7 cellular contexts compared by ENCODE assay signal in the genomic region with DNA sequence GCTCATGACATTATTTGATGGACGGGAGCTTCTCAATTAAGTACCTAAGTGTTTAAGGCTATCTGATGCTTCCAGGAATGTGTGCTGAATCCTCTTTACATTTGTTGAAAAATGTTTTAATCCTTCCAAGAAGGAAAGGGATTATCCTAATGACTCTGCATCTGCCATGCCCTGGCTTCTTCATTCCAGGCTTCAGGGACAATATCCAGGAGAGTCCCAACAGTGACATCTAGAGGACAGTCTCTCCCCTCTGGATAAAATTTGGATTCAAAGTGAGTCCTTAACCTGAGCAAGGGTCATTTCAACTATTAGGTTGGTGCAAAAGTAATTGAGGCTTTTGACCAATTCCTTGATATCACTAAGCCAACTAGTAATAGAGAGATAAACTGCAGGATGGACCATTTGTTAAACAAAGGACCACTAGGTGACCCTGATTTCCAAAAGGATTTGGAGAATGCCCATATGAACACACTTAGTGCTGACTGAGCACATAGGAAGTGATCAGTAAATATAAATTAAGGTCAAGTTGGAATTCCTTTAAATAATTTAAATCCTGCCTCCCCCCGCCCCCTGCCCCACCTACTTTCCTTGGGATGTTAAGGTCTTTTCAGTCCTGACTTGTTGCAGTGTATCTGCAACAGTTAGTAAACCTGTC. TPM values are rescaled to one million over a fixed set of nuclear protein-coding genes. Genes with fewer than 3 reads are reported as not detected.
DNase-seq lines count a peak whose midpoint lies in the region; ATAC-seq and TF ChIP-seq lines count a peak whose summit lies in the region.

No MANE protein-coding gene starts in this region.

- H3F3A ChIP-seq in MM.1S (ENCODE audit: insufficient read depth, low read length), result peaks cover 37% of the 10 kb centered on the region
- H3F3A ChIP-seq in SU-DHL-6 (ENCODE audit: insufficient read depth), result peaks cover 28% of the 10 kb centered on the region

- intact Hi-C loops in prostate gland (cut with DNase I), result loop anchor here (5.0 kb wide), 4 partner anchors 101 to 611 kb away; a partner anchor contains a TSS

- H3K36me3 ChIP-seq in MM.1S (replicated peaks; ENCODE audit: insufficient read depth, low read length) (no peaks in the 10 kb centered on the region), SU-DHL-6 (ENCODE audit: low read length) (no peaks in the 10 kb centered on the region), prostate gland (no peaks in the 10 kb centered on the region)

- TF ChIP-seq POLR2A in prostate gland (IDR thresholded peaks at IDR 0.05), result no peak

- H3K4me1 ChIP-seq in MM.1S (ENCODE audit: low read length) (peaks cover 49% of the 10 kb centered on the region), prostate gland (replicated peaks) (peaks cover 3% of the 10 kb centered on the region)

- DNase-seq in EL (peak; percentile 62), MM.1S (no peak), foreskin fibroblast (peak; percentile 35 to 75), prostate gland (ENCODE audit: low spot score) (peak; percentile 30)
- no peak for DNase-seq in activated CD4-positive, alpha-beta T cell treated with anti-CD3 and anti-CD28 coated beads for 48 hours

- H3K9me3 ChIP-seq in MM.1S (replicated peaks; ENCODE audit: insufficient read depth, low read length), result no peaks in the 10 kb centered on the region
- H3K9me3 ChIP-seq in SU-DHL-6 (ENCODE audit: insufficient read depth, low read length), result no peaks in the 10 kb centered on the region
- H3K9me3 ChIP-seq in prostate gland, result no peaks in the 10 kb centered on the region

- H3K27ac ChIP-seq in MM.1S (ENCODE audit: low read length) (no peak overlapping the region), SU-DHL-6 (ENCODE audit: low read depth, low read length) (peak overlapping the region; percentile 90), prostate gland (no peak overlapping the region)

- H3K9ac ChIP-seq in MM.1S (ENCODE audit: low read length), result no peak overlapping the region
- 0 out of 2 replicates have a peak overlapping the region, but pooled peaks have one; percentile 5 for H3K9ac ChIP-seq in SU-DHL-6 (ENCODE audit: low read length)

- H3K4me3 ChIP-seq in MM.1S (ENCODE audit: low read length), result no peak overlapping the region
- H3K4me3 ChIP-seq in SU-DHL-6 (ENCODE audit: insufficient read depth, low read length, poor library complexity, severe bottlenecking), result no peak overlapping the region
- no peak overlapping the region for H3K4me3 ChIP-seq in foreskin fibroblast (ENCODE audit: low read depth in 1 of 2, low read length in 2 of 2)
- no peak overlapping the region for H3K4me3 ChIP-seq in prostate gland

- H2AFZ ChIP-seq in MM.1S (ENCODE audit: low read length), result no peak overlapping the region
- H2AFZ ChIP-seq in SU-DHL-6 (ENCODE audit: low read depth, low read length, severe bottlenecking), result no peak overlapping the region

- ATAC-seq in GM21360 (IDR thresholded peaks at IDR 0.05; ENCODE audit: unreplicated experiment), result no peak

- H3K4me2 ChIP-seq in MM.1S (ENCODE audit: low read depth, low read length) (no peak overlapping the region), SU-DHL-6 (ENCODE audit: low read depth, low read length, poor library complexity, severe bottlenecking) (peak overlapping the region; percentile 11)

- H4K20me1 ChIP-seq in MM.1S (ENCODE audit: insufficient read depth, low read length), result no peaks in the 10 kb centered on the region
- H4K20me1 ChIP-seq in SU-DHL-6 (ENCODE audit: low read depth, low read length), result no peaks in the 10 kb centered on the region

- no peaks in the 10 kb centered on the region for H3K27me3 ChIP-seq in MM.1S (replicated peaks; ENCODE audit: insufficient read depth, low read length)
- no peaks in the 10 kb centered on the region for H3K27me3 ChIP-seq in SU-DHL-6 (ENCODE audit: low read length)
- H3K27me3 ChIP-seq in prostate gland (replicated peaks; ENCODE audit: insufficient read depth), result no peaks in the 10 kb centered on the region

- H3K79me2 ChIP-seq in MM.1S (ENCODE audit: low read length) (no peaks in the 10 kb centered on the region), SU-DHL-6 (ENCODE audit: insufficient read depth, low read length) (no peaks in the 10 kb centered on the region)

- WGBS in prostate gland, result 63% methylated on average over 2 of the region's 2 CpGs

- TF ChIP-seq CTCF in MM.1S (IDR thresholded peaks at IDR 0.05; ENCODE audit: low read length) (peak; percentile 64), SU-DHL-6 (IDR thresholded peaks at IDR 0.05; ENCODE audit: insufficient read depth, low read length, poor library complexity, severe bottlenecking) (peak; percentile 37), foreskin fibroblast (IDR thresholded peaks at IDR 0.05; ENCODE audit: low read depth, low read length) (peak; percentile 82), prostate gland (IDR thresholded peaks at IDR 0.05) (peak; percentile 26 to 80 (median 76))

- H3K9me2 ChIP-seq in MM.1S (replicated peaks; ENCODE audit: insufficient read depth, low read length), result no peaks in the 10 kb centered on the region
- no peaks in the 10 kb centered on the region for H3K9me2 ChIP-seq in SU-DHL-6 (replicated peaks; ENCODE audit: insufficient read depth, low read length)

RNA-seq across cellular contexts. Expression of a gene that starts 19.1 kb away (rescaled TPM):
- 1 to 10 TPM in 1 of 2 donors, under 1 TPM in 1; 0.32 to 2.4 TPM for total RNA-seq in prostate gland

Comparison
In these comparisons a context has a peak if more than half of its experiments do, and no peak if none do; other contexts are left out.
1. DNase-seq: peak in EL (single experiment), foreskin fibroblast (2 of 2) and prostate gland (single experiment); none in MM.1S (single experiment) and activated CD4-positive, alpha-beta T cell treated with anti-CD3 and anti-CD28 coated beads for 48 hours (single experiment).
2. Peak in every context shown above with its lines, with median percentiles within 50 percentile points of each other: CTCF ChIP-seq.